In the genomic region with DNA sequence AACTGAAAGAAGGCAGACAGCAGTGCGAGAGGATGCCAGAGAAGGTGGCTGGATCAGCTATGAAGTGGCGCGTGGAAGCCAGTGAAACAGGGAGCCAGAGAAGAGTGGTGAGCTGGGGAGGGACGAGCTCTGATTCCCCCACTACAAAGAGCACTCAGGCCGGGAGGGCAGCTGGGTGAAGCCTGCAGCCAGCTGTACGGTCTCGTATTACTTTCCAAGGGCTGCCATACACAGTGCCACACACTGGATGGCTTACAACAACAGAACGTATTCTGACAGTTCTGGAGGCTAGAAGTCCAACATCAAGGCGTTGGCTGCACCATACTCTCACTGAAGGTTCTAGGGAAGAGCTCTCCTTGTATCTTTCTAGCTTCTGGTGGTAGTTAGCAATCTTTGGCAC, we compare ENCODE assay signal across 20 cellular contexts. TPM values are rescaled to one million over a fixed set of nuclear protein-coding genes. Genes with fewer than 3 reads are reported as not detected.
DNase-seq lines count a peak whose midpoint lies in the region; ATAC-seq and TF ChIP-seq lines count a peak whose summit lies in the region.
"Had no signal": no experiment of that assay in that cellular context is flagged by ENCODE, and none has a peak within 500 bp of the region (broad histone marks: within the 10 kb centered on the region; RNA-seq: fewer than 3 reads in every experiment).

No MANE protein-coding gene starts in this region.

- H4K5ac ChIP-seq in H9 (ENCODE audit: insufficient read length, low read depth, low read length), result no peak overlapping the region

- H3K36me3 Mint-ChIP-seq in progenitor cell of endocrine pancreas (ENCODE audit: insufficient read depth), result no peaks in the 10 kb centered on the region
- no peaks in the 10 kb centered on the region; a peak in 1 of 7 replicates for H3K36me3 Mint-ChIP-seq in H9 (ENCODE audit: insufficient read depth in 1 of 3, low read depth in 3 of 3)
- H3K36me3 Mint-ChIP-seq: CD8-positive, alpha-beta T cell had no signal

- TF ChIP-seq CTCF in progenitor cell of endocrine pancreas (IDR thresholded peaks at IDR 0.05; ENCODE audit: unreplicated experiment) (no peak), H9 (conservative IDR thresholded peaks at IDR 0.05) (no peak)

- H3K79me1 ChIP-seq in H9 (ENCODE audit: insufficient read depth, low read depth, low read length, poor library complexity, severe bottlenecking), result no peaks in the 10 kb centered on the region

- H2AFZ ChIP-seq in H9 (ENCODE audit: low read length), result no peak overlapping the region
- H2AFZ ChIP-seq: GM23248 had no signal

- ATAC-seq in GM21786 (IDR thresholded peaks at IDR 0.05; ENCODE audit: unreplicated experiment), result no peak
- ATAC-seq: CD8-positive, alpha-beta T cell; HCT116 had no signal

- H2BK12ac ChIP-seq in H9 (ENCODE audit: insufficient read length, low read depth, low read length), result no peak overlapping the region

- no peak overlapping the region for H2BK120ac ChIP-seq in H9 (ENCODE audit: low read depth, low read length, poor library complexity, severe bottlenecking)

- H3K14ac ChIP-seq in H9 (ENCODE audit: insufficient read depth, low read length), result no peak overlapping the region

- H3K4me3 Mint-ChIP-seq in progenitor cell of endocrine pancreas (ENCODE audit: low read depth), result no peak overlapping the region
- no peak overlapping the region for H3K4me3 Mint-ChIP-seq in H9
- H3K4me3 Mint-ChIP-seq: CD8-positive, alpha-beta T cell; T-helper 2 cell treated with Interferon-gamma antibody and Interleukin-4, amounts not matched to agents 5 μg/mL and 100 μg/mL, for 36 hours had no signal

- no peak overlapping the region for H4K91ac ChIP-seq in H9 (ENCODE audit: insufficient read length, low read depth, low read length)

- H3K18ac ChIP-seq in H9 (ENCODE audit: insufficient read length, low read depth, low read length), result no peak overlapping the region

- H3K9me3 ChIP-seq in H9 (ENCODE audit: control insufficient read depth, low read depth, low read length), result no peaks in the 10 kb centered on the region
- H3K9me3 ChIP-seq: MG63 had no signal

- no CpG with 5 or more reads among the region's 9 CpGs for WGBS in H9 (ENCODE audit: extremely low coverage, insufficient read length, low lambda C conversion rate)

- no peak overlapping the region for H3K23ac ChIP-seq in H9 (ENCODE audit: insufficient read length, low read depth, low read length)

- H3K79me2 ChIP-seq in H9 (ENCODE audit: insufficient read depth, low read length), result no peaks in the 10 kb centered on the region

- H4K20me1 ChIP-seq in H9 (ENCODE audit: control insufficient read depth, insufficient read depth, insufficient read length), result no peaks in the 10 kb centered on the region
- H4K20me1 ChIP-seq: BLaER1 had no signal

- no peaks in the 10 kb centered on the region for H3K23me2 ChIP-seq in H9 (ENCODE audit: insufficient read length, low read depth, low read length, poor library complexity, severe bottlenecking)

- H3K27ac ChIP-seq in H9 (ENCODE audit: insufficient read length, low read depth, low read length), result no peak overlapping the region
- H3K27ac ChIP-seq: BLaER1, GM23248 had no signal

- H3K27me3 ChIP-seq in H9 (ENCODE audit: insufficient read depth, low read length), result no peaks in the 10 kb centered on the region
- H3K27me3 ChIP-seq: BLaER1, MG63 had no signal

- H3T11ph ChIP-seq in H9 (ENCODE audit: low read length), result no peak overlapping the region

- no peak overlapping the region for H3K4ac ChIP-seq in H9 (ENCODE audit: low read depth, low read length)

- H3K27ac Mint-ChIP-seq in progenitor cell of endocrine pancreas, result peak overlapping the region; percentile 8
- H3K27ac Mint-ChIP-seq in H9, result no peak overlapping the region
- H3K27ac Mint-ChIP-seq: CD8-positive, alpha-beta T cell; T-helper 2 cell treated with Interferon-gamma antibody and Interleukin-4, amounts not matched to agents 5 μg/mL and 100 μg/mL, for 36 hours had no signal

- no peaks in the 10 kb centered on the region for H3K4me1 Mint-ChIP-seq in progenitor cell of endocrine pancreas (ENCODE audit: low read depth)
- peaks cover 8 to 12% of the 10 kb centered on the region in 2 experiments for H3K4me1 Mint-ChIP-seq in H9

- H2BK5ac ChIP-seq in H9 (ENCODE audit: insufficient read length, low read length), result no peak overlapping the region

- no peak overlapping the region for H3K4me2 ChIP-seq in H9 (ENCODE audit: insufficient read depth, insufficient read length, low read length)
- H3K4me2 ChIP-seq: BLaER1 had no signal

- DNase-seq in NCI-H510A treated with DMSO at 0.1 percent for 48 hours (lab: John Stamatoyannopoulos, UW) (peak; percentile 37), NCI-H510A (lab: John Stamatoyannopoulos, UW) (no peak), NCI-H524 (lab: John Stamatoyannopoulos, UW) (peak; percentile 32 to 69), globus pallidus (ENCODE audit: low spot score) (peak; percentile 19), progenitor cell of endocrine pancreas (ENCODE audit: low spot score, unreplicated experiment) (no peak), H9 (no peak), COR-L47 (lab: John Stamatoyannopoulos, UW) (no peak)
- DNase-seq: CD8-positive, alpha-beta T cell; DND-41; GM23248; Kasumi-1; MG63; NCI-H1048; NCI-H146; NCI-H2081; NCI-H446 treated with DMSO at 0.1 percent for 48 hours had no signal

- H3K9ac ChIP-seq in H9 (ENCODE audit: extremely low read depth, insufficient read length, low read length), result no peak overlapping the region
- H3K9ac ChIP-seq: BLaER1, GM23248 had no signal

- no peak overlapping the region for H2BK20ac ChIP-seq in H9 (ENCODE audit: low read depth, low read length, poor library complexity, severe bottlenecking)

- H3K56ac ChIP-seq in H9 (ENCODE audit: insufficient read length, low read depth, low read length), result no peak overlapping the region

- H2AK5ac ChIP-seq in H9 (ENCODE audit: insufficient read length, low read length), result no peak overlapping the region

- no peaks in the 10 kb centered on the region for H3K4me1 ChIP-seq in H9 (ENCODE audit: insufficient read depth, low read length)

- H3K27me3 Mint-ChIP-seq in progenitor cell of endocrine pancreas (peaks cover 22% of the 10 kb centered on the region), H9 (ENCODE audit: low read depth) (peaks cover 5% of the 10 kb centered on the region)

- H4K8ac ChIP-seq in H9 (replicated peaks; ENCODE audit: insufficient read length, low read depth, low read length), result no peak overlapping the region

- H3K9me3 Mint-ChIP-seq in progenitor cell of endocrine pancreas (ENCODE audit: low read depth) (no peaks in the 10 kb centered on the region), H9 (peaks cover 0 to 3% of the 10 kb centered on the region in 2 experiments; a peak in 2 of 5 replicates)
- H3K9me3 Mint-ChIP-seq: CD8-positive, alpha-beta T cell had no signal

- H2BK15ac ChIP-seq in H9 (ENCODE audit: low read depth, low read length), result no peak overlapping the region

RNA-seq across cellular contexts. Expression of a gene that starts 47.1 kb away (rescaled TPM):
- total RNA-seq in progenitor cell of endocrine pancreas (1.5 and 1.7 TPM in 2 replicates), H9 (2021) (0.18 TPM in 1 of 2 replicates, not detected in the other)
- total RNA-seq: GM23248 had no signal

Comparison
In these comparisons a context has a peak if more than half of its experiments do, and no peak if none do; other contexts are left out.
1. DNase-seq: peak in NCI-H510A treated with DMSO at 0.1 percent for 48 hours (single experiment), NCI-H524 (2 of 2) and globus pallidus (single experiment); none in NCI-H510A (single experiment), progenitor cell of endocrine pancreas (single experiment), H9 (single experiment) and COR-L47 (single experiment).